ENCODE assay signal across 8 cellular contexts in genomic region chr2:38037757-38038615, GRCh38. TPM values are rescaled to one million over a fixed set of nuclear protein-coding genes. Genes with fewer than 3 reads are reported as not detected.
DNase-seq lines count a peak whose midpoint lies in the region; ATAC-seq lines count a peak whose summit lies in the region.

No MANE protein-coding gene starts in this region.

- peaks cover 10% of the 10 kb centered on the region for H3K9me3 Mint-ChIP-seq in activated T-helper 1 cell treated with anti-CD3 and anti-CD28 coated beads, Interleukin-12 subunit alpha, Interleukin-12 subunit beta, Interleukin-2, Interleukin-4 antibody, amounts not matched to agents 30 ng/mL and 10 ng/mL and 1 ng/mL, durations not matched to agents 14 hours and 24 hours and 36 hours

- peak overlapping the region; percentile 91 for H3K27ac Mint-ChIP-seq in activated T-helper 1 cell treated with anti-CD3 and anti-CD28 coated beads, Interleukin-12 subunit alpha, Interleukin-12 subunit beta, Interleukin-2, Interleukin-4 antibody, amounts not matched to agents 30 ng/mL and 10 ng/mL and 1 ng/mL, durations not matched to agents 14 hours and 24 hours and 36 hours

- peak overlapping the region; percentile 71 for H3K4me3 Mint-ChIP-seq in activated T-helper 1 cell treated with anti-CD3 and anti-CD28 coated beads, Interleukin-12 subunit alpha, Interleukin-12 subunit beta, Interleukin-2, Interleukin-4 antibody, amounts not matched to agents 30 ng/mL and 10 ng/mL and 1 ng/mL, durations not matched to agents 14 hours and 24 hours and 36 hours

- H3K36me3 ChIP-seq in skeletal muscle tissue (ENCODE audit: control insufficient read depth in 3 of 3, insufficient read depth in 3 of 3, low read length in 3 of 3), result no peaks in the 10 kb centered on the region
- no peaks in the 10 kb centered on the region for H3K36me3 ChIP-seq in SJCRH30

- intact Hi-C loops in activated T-helper 1 cell treated with anti-CD3 and anti-CD28 coated beads, Interleukin-12 subunit alpha, Interleukin-12 subunit beta, Interleukin-2, Interleukin-4 antibody, amounts not matched to agents 30 ng/mL and 10 ng/mL and 1 ng/mL, durations not matched to agents 14 hours and 24 hours and 36 hours (cut with micrococcal nuclease), result loop anchor here (1.0 to 5.0 kb wide), 5 partner anchors 35 to 424 kb away; partner anchors contain the start of gene CYP1B1

- peak; percentile 9 for DNase-seq in COLO668 (lab: John Stamatoyannopoulos, UW; ENCODE audit: unreplicated experiment)
- DNase-seq in activated T-helper 1 cell treated with anti-CD3 and anti-CD28 coated beads, Interleukin-12 subunit alpha, Interleukin-12 subunit beta, Interleukin-2, Interleukin-4 antibody, amounts not matched to agents 30 ng/mL and 10 ng/mL and 1 ng/mL, durations not matched to agents 14 hours and 24 hours and 36 hours (ENCODE audit: low spot score), result peak; percentile 5
- peak; percentile 14 for DNase-seq in hepatic stellate cell (ENCODE audit: low spot score)
- no peak for DNase-seq in effector CD8-positive, alpha-beta T cell (lab: John Stamatoyannopoulos, UW)
- DNase-seq in SJCRH30, result no peak

- H3K27me3 Mint-ChIP-seq in activated T-helper 1 cell treated with anti-CD3 and anti-CD28 coated beads, Interleukin-12 subunit alpha, Interleukin-12 subunit beta, Interleukin-2, Interleukin-4 antibody, amounts not matched to agents 30 ng/mL and 10 ng/mL and 1 ng/mL, durations not matched to agents 14 hours and 24 hours and 36 hours (ENCODE audit: insufficient read depth), result peaks cover 22% of the 10 kb centered on the region

- peak; percentile 66 for ATAC-seq in GM18873 (IDR thresholded peaks at IDR 0.05; ENCODE audit: low FRiP score, unreplicated experiment)
- ATAC-seq in HG03066 (IDR thresholded peaks at IDR 0.05; ENCODE audit: low read depth, unreplicated experiment), result peak; percentile 80

- H3K4me1 Mint-ChIP-seq in activated T-helper 1 cell treated with anti-CD3 and anti-CD28 coated beads, Interleukin-12 subunit alpha, Interleukin-12 subunit beta, Interleukin-2, Interleukin-4 antibody, amounts not matched to agents 30 ng/mL and 10 ng/mL and 1 ng/mL, durations not matched to agents 14 hours and 24 hours and 36 hours (ENCODE audit: low read depth), result peaks cover 22% of the 10 kb centered on the region

- H3K4me3 ChIP-seq in skeletal muscle tissue (ENCODE audit: low read length in 3 of 3) (peak overlapping the region; percentile 49 to 64 (median 64)), SJCRH30 (no peak overlapping the region)

- H3K9me3 ChIP-seq in skeletal muscle tissue (ENCODE audit: control insufficient read depth in 3 of 3, low read length in 3 of 3), result peaks cover 0 to 2% (median 0%) of the 10 kb centered on the region in 3 donors
- no peaks in the 10 kb centered on the region for H3K9me3 ChIP-seq in SJCRH30 (replicated peaks)

- H3K27ac ChIP-seq in skeletal muscle tissue (ENCODE audit: low read depth, low read length) (peak overlapping the region; percentile 56), SJCRH30 (no peak overlapping the region)

- H3K36me3 Mint-ChIP-seq in activated T-helper 1 cell treated with anti-CD3 and anti-CD28 coated beads, Interleukin-12 subunit alpha, Interleukin-12 subunit beta, Interleukin-2, Interleukin-4 antibody, amounts not matched to agents 30 ng/mL and 10 ng/mL and 1 ng/mL, durations not matched to agents 14 hours and 24 hours and 36 hours (ENCODE audit: low read depth), result no peaks in the 10 kb centered on the region

- peaks cover 10 to 16% (median 11%) of the 10 kb centered on the region in 3 donors for H3K4me1 ChIP-seq in skeletal muscle tissue (ENCODE audit: control insufficient read depth in 3 of 3, insufficient read depth in 3 of 3, low read length in 3 of 3)
- H3K4me1 ChIP-seq in SJCRH30, result no peaks in the 10 kb centered on the region

- H3K27me3 ChIP-seq in skeletal muscle tissue (ENCODE audit: control insufficient read depth in 3 of 3, insufficient read depth in 3 of 3, low read length in 3 of 3) (peaks cover 5 to 34% (median 22%) of the 10 kb centered on the region in 3 donors), SJCRH30 (peaks cover 11% of the 10 kb centered on the region; the same call in 1 of the 2 replicates)

- peak overlapping the region; percentile 55 to 69 (median 59) for H3K9ac ChIP-seq in skeletal muscle tissue (ENCODE audit: low read depth in 1 of 3, low read length in 3 of 3)

RNA-seq across cellular contexts. Expression of gene CYP1B1, which starts 38.0 kb away (rescaled TPM):
- 12.7 and 14.7 TPM in 2 replicates for total RNA-seq in activated T-helper 1 cell treated with anti-CD3 and anti-CD28 coated beads, Interleukin-12 subunit alpha, Interleukin-12 subunit beta, Interleukin-2, Interleukin-4 antibody, amounts not matched to agents 30 ng/mL and 10 ng/mL and 1 ng/mL, durations not matched to agents 14 hours and 24 hours and 36 hours
- total RNA-seq in skeletal muscle tissue, result 4.7 TPM
- not detected in 2 replicates for total RNA-seq in SJCRH30 (2014; rRNA removed; shearing (Covaris generic))

Comparison
In these comparisons a context has a peak if more than half of its experiments do, and no peak if none do; other contexts are left out.
1. DNase-seq: peak in COLO668 (single experiment), activated T-helper 1 cell treated with anti-CD3 and anti-CD28 coated beads, Interleukin-12 subunit alpha, Interleukin-12 subunit beta, Interleukin-2, Interleukin-4 antibody, amounts not matched to agents 30 ng/mL and 10 ng/mL and 1 ng/mL, durations not matched to agents 14 hours and 24 hours and 36 hours (single experiment) and hepatic stellate cell (single experiment); none in effector CD8-positive, alpha-beta T cell (single experiment) and SJCRH30 (0 of 2).